Comparison of ENCODE assay signal across 8 cellular contexts in genomic region chr4:55386073-55386472, GRCh38. TPM values are rescaled to one million over a fixed set of nuclear protein-coding genes. Genes with fewer than 3 reads are reported as not detected.
DNase-seq lines count a peak whose midpoint lies in the region; ATAC-seq and TF ChIP-seq lines count a peak whose summit lies in the region.

No MANE protein-coding gene starts in this region.

- no peaks in the 10 kb centered on the region for H3K9me3 ChIP-seq in gastroesophageal sphincter

- no peak for TF ChIP-seq POLR2A in gastroesophageal sphincter (IDR thresholded peaks at IDR 0.05)

- no peak for TF ChIP-seq CTCF in gastroesophageal sphincter (IDR thresholded peaks at IDR 0.05)

- H3K27me3 ChIP-seq in gastroesophageal sphincter: no peaks in the 10 kb centered on the region

- H3K4me3 ChIP-seq in Jurkat, Clone E6-1 (ENCODE audit: low read length): no peak overlapping the region
- no peak overlapping the region for H3K4me3 ChIP-seq in gastroesophageal sphincter

- H3K36me3 ChIP-seq in gastroesophageal sphincter: no peaks in the 10 kb centered on the region

- peak; percentile 64 for ATAC-seq in GM21423 (IDR thresholded peaks at IDR 0.05; ENCODE audit: unreplicated experiment)
- no peak for ATAC-seq in gastroesophageal sphincter

- H3K27ac ChIP-seq in cingulate gyrus (ENCODE audit: low read depth, low read length) (peak overlapping the region; percentile 79), gastroesophageal sphincter (no peak overlapping the region)

- intact Hi-C loops in posterior vena cava (cut with DNase I): no loop called here

- TF ChIP-seq EP300 in gastroesophageal sphincter (IDR thresholded peaks at IDR 0.05): no peak

- H3K4me1 ChIP-seq in gastroesophageal sphincter: no peaks in the 10 kb centered on the region

- peak; percentile 35 for DNase-seq in DMS53 (lab: John Stamatoyannopoulos, UW)
- DNase-seq in Jurkat, Clone E6-1 (ENCODE audit: low read depth, low spot score): peak; percentile 43
- no peak for DNase-seq in NOMO-1 (lab: John Stamatoyannopoulos, UW; ENCODE audit: unreplicated experiment in 2 of 2)
- no peak for DNase-seq in posterior vena cava (ENCODE audit: low spot score)
- DNase-seq in stimulated activated naive CD4-positive, alpha-beta T cell treated with Interleukin-2 at 50 U/mL for 16 hours (lab: John Stamatoyannopoulos, UW): no peak

RNA-seq across cellular contexts. Expression of gene TMEM165, which starts 9.7 kb away (rescaled TPM):
- polyA plus RNA-seq in Jurkat, Clone E6-1 (2012; ENCODE audit: insufficient read depth, insufficient read length): 33.1 TPM
- 100 to 1,000 TPM; 132 to 149 TPM for total RNA-seq in posterior vena cava
- 100 to 1,000 TPM; 136 to 198 (median 169) TPM for total RNA-seq in gastroesophageal sphincter

RNA-seq across cellular contexts. Expression of gene SRD5A3, which starts 40.0 kb away (rescaled TPM):
- polyA plus RNA-seq in Jurkat, Clone E6-1 (2012; ENCODE audit: insufficient read depth, insufficient read length): 78.8 TPM
- total RNA-seq in posterior vena cava (10 to 100 TPM in 1 of 2 donors, 1 to 10 TPM in 1; 9.7 to 10.0 TPM), gastroesophageal sphincter (1 to 10 TPM; 1.6 to 6.0 (median 4.8) TPM)

Comparison
In these comparisons a context has a peak if more than half of its experiments do, and no peak if none do; other contexts are left out.
1. DNase-seq: peak in DMS53 (single experiment) and Jurkat, Clone E6-1 (single experiment); none in NOMO-1 (0 of 2), posterior vena cava (single experiment) and stimulated activated naive CD4-positive, alpha-beta T cell treated with Interleukin-2 at 50 U/mL for 16 hours (single experiment).